ENCODE assay signal across 8 cellular contexts in the genomic region with DNA sequence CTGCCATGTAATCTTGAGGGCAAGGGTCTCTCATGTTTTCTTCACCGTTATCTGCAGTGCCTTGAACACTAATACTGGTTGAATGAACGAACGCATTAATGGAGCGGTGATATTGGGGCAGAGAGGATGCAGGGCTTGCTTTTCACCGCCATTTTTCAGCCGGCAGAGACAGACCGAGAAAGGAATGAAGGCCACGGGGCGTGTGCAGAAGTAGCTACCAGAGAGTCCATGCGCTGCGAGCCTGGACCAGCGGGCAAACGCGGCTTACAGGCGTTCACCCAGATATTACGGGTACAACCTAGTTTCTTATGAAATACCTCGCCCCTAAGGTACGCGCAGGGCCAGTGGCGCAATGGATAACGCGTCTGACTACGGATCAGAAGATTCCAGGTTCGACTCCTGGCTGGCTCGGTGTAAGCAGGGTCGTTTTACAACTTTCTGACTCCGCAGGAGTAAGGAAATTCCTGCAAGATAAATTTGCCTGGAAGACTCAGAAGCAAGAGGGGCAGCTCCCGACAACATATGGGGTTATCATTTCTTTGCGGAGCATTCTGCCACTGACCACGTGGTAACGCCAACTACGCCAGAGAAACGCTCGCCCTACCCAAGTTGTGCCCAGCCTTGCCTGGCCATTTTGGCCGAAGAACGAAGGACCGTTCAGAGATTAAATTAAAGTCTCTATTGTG. TPM values are rescaled to one million over a fixed set of nuclear protein-coding genes. Genes with fewer than 3 reads are reported as not detected.
DNase-seq lines count a peak whose midpoint lies in the region; ATAC-seq and TF ChIP-seq lines count a peak whose summit lies in the region.

No MANE protein-coding gene starts in this region.

- H3K4me1 Mint-ChIP-seq in activated naive CD8-positive, alpha-beta T cell treated with anti-CD3 and anti-CD28 coated beads for 36 hours = peaks cover 59% of the 10 kb centered on the region

- H2AFZ ChIP-seq in parathyroid adenoma = peak overlapping the region; percentile 87

- peak overlapping the region; percentile 73 for H3K4me2 ChIP-seq in parathyroid adenoma (ENCODE audit: low read length)

- intact Hi-C loops in tibial artery (cut with DNase I; ENCODE audit: low total_unique reads) = loop anchor here (2.0 to 10.0 kb wide), 2 partner anchors 17 to 937 kb away; a partner anchor contains a TSS

- no peaks in the 10 kb centered on the region for H3K9me3 Mint-ChIP-seq in activated naive CD8-positive, alpha-beta T cell treated with anti-CD3 and anti-CD28 coated beads for 36 hours

- H3K4me1 ChIP-seq in cardiac muscle cell (ENCODE audit: low read depth) (peaks cover 12% of the 10 kb centered on the region), parathyroid adenoma (peaks cover 6% of the 10 kb centered on the region), tibial artery (peaks cover 0 to 57% (median 25%) of the 10 kb centered on the region in 4 donors)

- H3K36me3 ChIP-seq in cardiac muscle cell (no peaks in the 10 kb centered on the region), parathyroid adenoma (ENCODE audit: control insufficient read depth, insufficient read depth, low read length) (no peaks in the 10 kb centered on the region), tibial artery (peaks cover 0 to 5% (median 5%) of the 10 kb centered on the region in 3 donors)

- no peaks in the 10 kb centered on the region for H3K79me2 ChIP-seq in parathyroid adenoma

- H3K27me3 ChIP-seq in cardiac muscle cell (no peaks in the 10 kb centered on the region), parathyroid adenoma (ENCODE audit: control insufficient read depth, insufficient read depth, low read length) (no peaks in the 10 kb centered on the region), tibial artery (no peaks in the 10 kb centered on the region)

- peak overlapping the region; percentile 94 for H3K4me3 Mint-ChIP-seq in activated naive CD8-positive, alpha-beta T cell treated with anti-CD3 and anti-CD28 coated beads for 36 hours

- TF ChIP-seq CTCF in cardiac muscle cell (IDR thresholded peaks at IDR 0.05; ENCODE audit: low read depth, low read length) = no peak
- TF ChIP-seq CTCF in parathyroid adenoma (IDR thresholded peaks at IDR 0.05) = no peak
- TF ChIP-seq CTCF in tibial artery (IDR thresholded peaks at IDR 0.05) = peak in 1 of 2 experiments; percentile 14

- H3K27ac ChIP-seq in cardiac muscle cell (peak overlapping the region; percentile 79), parathyroid adenoma (peak overlapping the region; percentile 95), tibial artery (peak overlapping the region; percentile 94 to 95)

- no peaks in the 10 kb centered on the region for H3K9me3 ChIP-seq in cardiac muscle cell (ENCODE audit: low read depth)
- H3K9me3 ChIP-seq in parathyroid adenoma (ENCODE audit: control insufficient read depth, low read length) = no peaks in the 10 kb centered on the region
- H3K9me3 ChIP-seq in tibial artery = no peaks in the 10 kb centered on the region

- peak overlapping the region; percentile 99 for H3K27ac Mint-ChIP-seq in activated naive CD8-positive, alpha-beta T cell treated with anti-CD3 and anti-CD28 coated beads for 36 hours

- H3K9ac ChIP-seq in parathyroid adenoma = no peak overlapping the region

- H3K4me3 ChIP-seq in cardiac muscle cell (peak overlapping the region; percentile 87), parathyroid adenoma (ENCODE audit: low read depth, low read length) (peak overlapping the region; percentile 97), tibial artery (peak overlapping the region; percentile 75 to 86)

- DNase-seq in GM04504 (ENCODE audit: low read depth) (peak; percentile 72), NCI-H1105 (lab: John Stamatoyannopoulos, UW) (peak; percentile 97), SKM-1 (lab: John Stamatoyannopoulos, UW; ENCODE audit: unreplicated experiment) (peak; percentile 95), cardiac muscle cell (ENCODE audit: low read depth in 1 of 2, low spot score in 1 of 2) (peak; percentile 84 to 96), tibial artery (peak; percentile 93 to 97)
- DNase-seq in activated naive CD8-positive, alpha-beta T cell treated with anti-CD3 and anti-CD28 coated beads for 36 hours = peak; percentile 88

- peaks cover 15% of the 10 kb centered on the region for H3K27me3 Mint-ChIP-seq in activated naive CD8-positive, alpha-beta T cell treated with anti-CD3 and anti-CD28 coated beads for 36 hours

- peak; percentile 33 for ATAC-seq in HG02623 (IDR thresholded peaks at IDR 0.05; ENCODE audit: unreplicated experiment)

- H3K36me3 Mint-ChIP-seq in activated naive CD8-positive, alpha-beta T cell treated with anti-CD3 and anti-CD28 coated beads for 36 hours = peaks cover 30% of the 10 kb centered on the region

RNA-seq across cellular contexts. Expression of a gene that starts 0.9 kb away (rescaled TPM):
- 10 to 100 TPM; 89.2 to 90.1 TPM for total RNA-seq in activated naive CD8-positive, alpha-beta T cell treated with anti-CD3 and anti-CD28 coated beads for 36 hours
- 56.6 and 57.1 TPM in 2 replicates for total RNA-seq in cardiac muscle cell
- 54.7 and 62.4 TPM in 2 replicates for polyA plus RNA-seq in cardiac muscle cell

RNA-seq across cellular contexts. Expression of a gene that starts 37.2 kb away (rescaled TPM):
- under 1 TPM; 0.14 to 0.16 TPM for total RNA-seq in activated naive CD8-positive, alpha-beta T cell treated with anti-CD3 and anti-CD28 coated beads for 36 hours
- not detected in 2 replicates for total RNA-seq in cardiac muscle cell
- 0.14 and 0.35 TPM in 2 replicates for polyA plus RNA-seq in cardiac muscle cell

RNA-seq across cellular contexts. Expression of a gene that starts 59.5 kb away (rescaled TPM):
- 10 to 100 TPM; 44.5 to 45.8 TPM for total RNA-seq in activated naive CD8-positive, alpha-beta T cell treated with anti-CD3 and anti-CD28 coated beads for 36 hours
- total RNA-seq in cardiac muscle cell = 21.2 and 25.4 TPM in 2 replicates
- 27.0 and 30.2 TPM in 2 replicates for polyA plus RNA-seq in cardiac muscle cell

Comparison
In these comparisons a context has a peak if more than half of its experiments do, and no peak if none do; other contexts are left out.
1. Peak in every context shown above with its lines: DNase-seq, ATAC-seq, H3K4me3 ChIP-seq and H3K27ac ChIP-seq.